In genomic region chr16:46853713-46854443, GRCh38 we compare ENCODE assay signal across 1 cellular context.
TF ChIP-seq lines count a peak whose summit lies in the region.

No MANE protein-coding gene starts in this region.

TF ChIP-seq in GM23338, 12 proteins besides CTCF, POLR2A, EP300 and RAD21 (continued from another document):
- TF ChIP-seq ZNF462 (CRISPR knock-in tag; IDR thresholded peaks at IDR 0.05) = peak; percentile 77; the same call in 1 of the 2 replicates
- no peak for TF ChIP-seq POLR2AphosphoS5 (IDR thresholded peaks at IDR 0.05; ENCODE audit: low read depth)
- no peak for TF ChIP-seq CREB1 (CRISPR knock-in tag; IDR thresholded peaks at IDR 0.05; ENCODE audit: low read depth)
- no peak for TF ChIP-seq EZH2phosphoT487 (IDR thresholded peaks at IDR 0.05; ENCODE audit: unreplicated experiment)
